In genomic region chr16:48044117-48044516, GRCh38 we compare ENCODE assay signal across 3 cellular contexts.
A peak's percentile ranks its signal among the peaks of the same experiment; 100 is the strongest.
TF ChIP-seq lines count a peak whose summit lies in the region.

No MANE protein-coding gene starts in this region.

TF ChIP-seq in HepG2, 621 proteins besides CTCF, POLR2A, EP300 and RAD21 (continues in another document):
- peak; percentile 62; the same call in 1 of the 2 replicates for TF ChIP-seq FOXK2 (IDR thresholded peaks at IDR 0.05)
- no peak for TF ChIP-seq CENPX (CRISPR knock-in tag; IDR thresholded peaks at IDR 0.05)
- TF ChIP-seq ZBTB7B (CRISPR knock-in tag; IDR thresholded peaks at IDR 0.05), result no peak
- TF ChIP-seq HIC2 (CRISPR knock-in tag; IDR thresholded peaks at IDR 0.05; ENCODE audit: low read depth), result no peak
- TF ChIP-seq ZNF282 (IDR thresholded peaks at IDR 0.05; ENCODE audit: partially characterized antibody), result peak; percentile 8
- TF ChIP-seq IKZF1 (IDR thresholded peaks at IDR 0.05), result 0 out of 2 replicates have a peak, but pooled peaks have one; percentile 57
- TF ChIP-seq PLRG1 (conservative IDR thresholded peaks at IDR 0.05), result peak; percentile 94
- TF ChIP-seq SRY (CRISPR knock-in tag; IDR thresholded peaks at IDR 0.05), result no peak
- no peak for TF ChIP-seq MYPOP (CRISPR knock-in tag; IDR thresholded peaks at IDR 0.05)
- TF ChIP-seq NBN (conservative IDR thresholded peaks at IDR 0.05), result peak; percentile 83; the same call in 1 of the 2 replicates
- no peak for TF ChIP-seq FLYWCH1 (CRISPR knock-in tag; IDR thresholded peaks at IDR 0.05)

TF ChIP-seq in IMR-90, 13 proteins besides CTCF, POLR2A, EP300 and RAD21:
- TF ChIP-seq CEBPB (IDR thresholded peaks at IDR 0.05; ENCODE audit: low read depth, low read length), result no peak
- no peak for TF ChIP-seq MAZ (IDR thresholded peaks at IDR 0.05; ENCODE audit: borderline replicate concordance, low read depth, low read length)
- no peak for TF ChIP-seq USF2 (IDR thresholded peaks at IDR 0.05; ENCODE audit: low read depth, low read length)

TF ChIP-seq in H1, 55 proteins besides CTCF, POLR2A, EP300 and RAD21:
- TF ChIP-seq TAF1 (IDR thresholded peaks at IDR 0.05; ENCODE audit: low read depth, low read length), result no peak
- no peak for TF ChIP-seq JUN (IDR thresholded peaks at IDR 0.05; ENCODE audit: low read depth, low read length)
- TF ChIP-seq RBBP5 (IDR thresholded peaks at IDR 0.05; ENCODE audit: borderline replicate concordance, low read depth, low read length), result no peak
- TF ChIP-seq NRF1 (IDR thresholded peaks at IDR 0.05; ENCODE audit: low read depth, low read length), result no peak
- no peak for TF ChIP-seq GABPA (IDR thresholded peaks at IDR 0.05; ENCODE audit: borderline replicate concordance, insufficient read depth, low read length)
- no peak for TF ChIP-seq KDM4A (IDR thresholded peaks at IDR 0.05; ENCODE audit: low read depth, low read length, severe bottlenecking)
- TF ChIP-seq SP1 (IDR thresholded peaks at IDR 0.05; ENCODE audit: low read depth, low read length), result no peak
- no peak for TF ChIP-seq TEAD4 (IDR thresholded peaks at IDR 0.05; ENCODE audit: low read depth, low read length)
- TF ChIP-seq RFX5 (IDR thresholded peaks at IDR 0.05; ENCODE audit: borderline replicate concordance, low read depth, low read length), result no peak
- TF ChIP-seq GTF2F1 (IDR thresholded peaks at IDR 0.05; ENCODE audit: borderline replicate concordance, low read depth, low read length), result no peak
- no peak for TF ChIP-seq CEBPB (IDR thresholded peaks at IDR 0.05; ENCODE audit: low read depth, low read length)
- TF ChIP-seq E2F6 (IDR thresholded peaks at IDR 0.05), result no peak
- no peak for TF ChIP-seq ATF3 (IDR thresholded peaks at IDR 0.05; ENCODE audit: insufficient read depth, low read depth, low read length)
- TF ChIP-seq SIN3A (conservative IDR thresholded peaks at IDR 0.05 in 1 of 2, IDR thresholded peaks at IDR 0.05 in 1 of 2; ENCODE audit: low read depth in 1 of 2, low read length in 2 of 2), result no peak
- no peak for TF ChIP-seq POLR2AphosphoS5 (IDR thresholded peaks at IDR 0.05; ENCODE audit: low read depth, low read length)
- TF ChIP-seq CTBP2 (IDR thresholded peaks at IDR 0.05; ENCODE audit: borderline replicate concordance, insufficient read depth, insufficient read length, low read length), result no peak
